ENCODE assay signal across 30 cellular contexts in the genomic region with DNA sequence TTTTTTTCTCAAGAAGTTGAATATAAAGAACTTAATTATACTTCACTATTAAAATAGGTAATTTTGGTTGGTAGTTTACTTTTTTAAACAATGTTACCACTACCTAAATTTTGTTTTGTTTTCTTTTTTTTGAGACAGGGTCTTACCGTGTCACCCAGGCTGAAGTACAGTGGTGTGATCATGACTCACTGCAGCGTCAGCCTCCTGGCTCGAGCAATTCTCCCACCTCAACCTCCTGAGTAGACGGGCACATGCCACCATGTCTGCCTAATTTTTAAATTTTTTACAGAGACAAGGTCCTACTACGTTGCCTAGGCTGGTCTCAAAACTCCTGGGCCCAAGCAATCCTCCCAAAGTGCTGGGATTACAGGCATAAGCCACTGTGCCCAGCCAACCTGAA. TPM values are rescaled to one million over a fixed set of nuclear protein-coding genes. Genes with fewer than 3 reads are reported as not detected.
A peak's percentile ranks its signal among the peaks of the same experiment; 100 is the strongest.
DNase-seq lines count a peak whose midpoint lies in the region; ATAC-seq and TF ChIP-seq lines count a peak whose summit lies in the region.
"Had no signal": no experiment of that assay in that cellular context is flagged by ENCODE, and none has a peak within 500 bp of the region (broad histone marks: within the 10 kb centered on the region; RNA-seq: fewer than 3 reads in every experiment).

No MANE protein-coding gene starts in this region.

- TF ChIP-seq CTCF in astrocyte of the spinal cord (IDR thresholded peaks at IDR 0.05; ENCODE audit: low read depth, low read length) (no peak), foreskin keratinocyte (conservative IDR thresholded peaks at IDR 0.05) (no peak), mesothelial cell of epicardium (IDR thresholded peaks at IDR 0.05; ENCODE audit: unreplicated experiment) (no peak)

- no peaks in the 10 kb centered on the region for H3K27me3 Mint-ChIP-seq in activated T-cell treated with anti-CD3 and anti-CD28 coated beads, Interleukin-2, amount 50 U/mL, for 24 hours
- no peaks in the 10 kb centered on the region for H3K27me3 Mint-ChIP-seq in activated T-cell treated with anti-CD3 and anti-CD28 coated beads, Interleukin-2, amount 50 U/mL, for 72 hours (ENCODE audit: low read depth)
- no peaks in the 10 kb centered on the region for H3K27me3 Mint-ChIP-seq in mesothelial cell of epicardium (ENCODE audit: low read depth)
- H3K27me3 Mint-ChIP-seq: CD4-positive, alpha-beta T cell; dendritic cell treated with granulocyte-macrophage colony-stimulating factor and Interleukin-4, amounts not matched to agents 40 ng/mL and 50 ng/mL, for 4 days; progenitor cell of endocrine pancreas had no signal

- H3K27ac ChIP-seq in foreskin keratinocyte: peak overlapping the region; percentile 36
- H3K27ac ChIP-seq: neutrophil, RWPE1, uterus, VCaP had no signal

- in situ Hi-C loops in astrocyte of the spinal cord (cut with HindIII; ENCODE audit: low sequenced_read_pairs): no loop called here

- DNase-seq in activated T-cell treated with anti-CD3 and anti-CD28 coated beads, Interleukin-2, amount 50 U/mL, for 24 hours: no peak
- DNase-seq in activated T-cell treated with anti-CD3 and anti-CD28 coated beads, Interleukin-2, amount 50 U/mL, for 72 hours: no peak
- peak; percentile 59 for DNase-seq in astrocyte of the spinal cord (ENCODE audit: low read depth, low spot score)
- no peak for DNase-seq in foreskin keratinocyte
- DNase-seq in mesothelial cell of epicardium (ENCODE audit: low spot score in 2 of 2, unreplicated experiment in 2 of 2): no peak
- no peak for DNase-seq in cerebellar nuclear complex (lab: John Stamatoyannopoulos, UW)
- no peak for DNase-seq in SKM-1 treated with dmso at 0.1 percent for 144 hours (lab: John Stamatoyannopoulos, UW; ENCODE audit: unreplicated experiment)
- DNase-seq: 8988T; activated CD4-positive, alpha-beta T cell treated with anti-CD3 and anti-CD28 coated beads for 48 hours; activated CD8-positive, alpha-beta memory T cell treated with anti-CD3 and anti-CD28 coated beads for 24 hours; activated gamma-delta T cell treated with Interleukin-2 at 50 U/mL for 16 hours; CD4-positive, alpha-beta T cell; hypothalamus; immature natural killer cell; IMR-90; NCI-H1105; NCI-H2029; NCI-H2227 treated with DMSO at 0.1 percent for 48 hours; NCI-H69; stimulated activated CD4-positive, alpha-beta T cell treated with anti-CD3 and anti-CD28 coated beads, Interleukin-15, amount 100 ng/mL, for 24 hours; stimulated activated naive CD4-positive, alpha-beta T cell; uterus had no signal

- H3K4me1 ChIP-seq in foreskin keratinocyte: peaks cover 18% of the 10 kb centered on the region
- H3K4me1 ChIP-seq: uterus had no signal

- H3K27ac Mint-ChIP-seq in activated T-cell treated with anti-CD3 and anti-CD28 coated beads, Interleukin-2, amount 50 U/mL, for 24 hours: peak overlapping the region; percentile 29
- no peak overlapping the region for H3K27ac Mint-ChIP-seq in activated T-cell treated with anti-CD3 and anti-CD28 coated beads, Interleukin-2, amount 50 U/mL, for 72 hours
- H3K27ac Mint-ChIP-seq in mesothelial cell of epicardium: no peak overlapping the region
- H3K27ac Mint-ChIP-seq: CD4-positive, alpha-beta T cell; dendritic cell treated with granulocyte-macrophage colony-stimulating factor and Interleukin-4, amounts not matched to agents 40 ng/mL and 50 ng/mL, for 4 days; progenitor cell of endocrine pancreas; T-helper 2 cell treated with Interferon-gamma antibody and Interleukin-4, amounts not matched to agents 5 μg/mL and 100 μg/mL, for 36 hours had no signal

- no peak for ATAC-seq in activated T-cell treated with anti-CD3 and anti-CD28 coated beads, Interleukin-2, amount 50 U/mL, for 72 hours (replicated peaks in 1 of 2)
- ATAC-seq in foreskin keratinocyte (no peak), HG02973 (IDR thresholded peaks at IDR 0.05; ENCODE audit: unreplicated experiment) (no peak)
- ATAC-seq: left lobe of liver had no signal

- H3K27me3 ChIP-seq in foreskin keratinocyte: no peaks in the 10 kb centered on the region
- H3K27me3 ChIP-seq: neutrophil, uterus had no signal

- H3K4me3 Mint-ChIP-seq in activated T-cell treated with anti-CD3 and anti-CD28 coated beads, Interleukin-2, amount 50 U/mL, for 24 hours: no peak overlapping the region
- H3K4me3 Mint-ChIP-seq in activated T-cell treated with anti-CD3 and anti-CD28 coated beads, Interleukin-2, amount 50 U/mL, for 72 hours: no peak overlapping the region
- no peak overlapping the region for H3K4me3 Mint-ChIP-seq in mesothelial cell of epicardium
- H3K4me3 Mint-ChIP-seq: CD4-positive, alpha-beta T cell; dendritic cell treated with granulocyte-macrophage colony-stimulating factor and Interleukin-4, amounts not matched to agents 40 ng/mL and 50 ng/mL, for 4 days; immature natural killer cell; T-helper 2 cell treated with Interferon-gamma antibody and Interleukin-4, amounts not matched to agents 5 μg/mL and 100 μg/mL, for 36 hours had no signal

- peaks cover 21% of the 10 kb centered on the region for H3K4me1 Mint-ChIP-seq in activated T-cell treated with anti-CD3 and anti-CD28 coated beads, Interleukin-2, amount 50 U/mL, for 24 hours (ENCODE audit: low read depth)
- peaks cover 16% of the 10 kb centered on the region for H3K4me1 Mint-ChIP-seq in activated T-cell treated with anti-CD3 and anti-CD28 coated beads, Interleukin-2, amount 50 U/mL, for 72 hours (ENCODE audit: low read depth)
- peaks cover 11% of the 10 kb centered on the region for H3K4me1 Mint-ChIP-seq in mesothelial cell of epicardium

- H3K9me3 Mint-ChIP-seq in activated T-cell treated with anti-CD3 and anti-CD28 coated beads, Interleukin-2, amount 50 U/mL, for 24 hours: no peaks in the 10 kb centered on the region
- no peaks in the 10 kb centered on the region for H3K9me3 Mint-ChIP-seq in activated T-cell treated with anti-CD3 and anti-CD28 coated beads, Interleukin-2, amount 50 U/mL, for 72 hours
- H3K9me3 Mint-ChIP-seq in mesothelial cell of epicardium: no peaks in the 10 kb centered on the region
- H3K9me3 Mint-ChIP-seq: CD4-positive, alpha-beta T cell; dendritic cell treated with granulocyte-macrophage colony-stimulating factor and Interleukin-4, amounts not matched to agents 40 ng/mL and 50 ng/mL, for 4 days; immature natural killer cell; T-helper 2 cell treated with Interferon-gamma antibody and Interleukin-4, amounts not matched to agents 5 μg/mL and 100 μg/mL, for 36 hours had no signal

- H3K4me3 ChIP-seq in astrocyte of the spinal cord (ENCODE audit: low read depth, low read length): no peak overlapping the region
- H3K4me3 ChIP-seq: uterus had no signal

- H3K36me3 Mint-ChIP-seq in activated T-cell treated with anti-CD3 and anti-CD28 coated beads, Interleukin-2, amount 50 U/mL, for 24 hours (ENCODE audit: low read depth): peaks cover 88% of the 10 kb centered on the region
- H3K36me3 Mint-ChIP-seq in activated T-cell treated with anti-CD3 and anti-CD28 coated beads, Interleukin-2, amount 50 U/mL, for 72 hours (ENCODE audit: insufficient read depth in 2 of 2): peaks cover 0 to 16% of the 10 kb centered on the region in 2 donors
- peaks cover 25% of the 10 kb centered on the region for H3K36me3 Mint-ChIP-seq in mesothelial cell of epicardium

RNA-seq across cellular contexts. Expression of a gene that starts 17.6 kb away (rescaled TPM):
- 100 to 1,000 TPM; 154 to 160 TPM for total RNA-seq in activated T-cell treated with anti-CD3 and anti-CD28 coated beads, Interleukin-2, amount 50 U/mL, for 72 hours
- 81.9 and 85.4 TPM in 2 replicates for total RNA-seq in foreskin keratinocyte
- 211 and 216 TPM in 2 replicates for polyA plus RNA-seq in foreskin keratinocyte
- total RNA-seq in mesothelial cell of epicardium: 101 to 119 TPM (median 106 TPM) in 3 replicates

RNA-seq across cellular contexts. Expression of a gene that starts 17.8 kb away (rescaled TPM):
- total RNA-seq in activated T-cell treated with anti-CD3 and anti-CD28 coated beads, Interleukin-2, amount 50 U/mL, for 72 hours: 10 to 100 TPM; 15.4 to 22.6 TPM
- total RNA-seq in foreskin keratinocyte (12.3 and 16.3 TPM in 2 replicates), mesothelial cell of epicardium (11.9 to 12.8 TPM (median 12.3 TPM) in 3 replicates)
- 3.3 and 6.3 TPM in 2 replicates for polyA plus RNA-seq in foreskin keratinocyte

RNA-seq across cellular contexts. Expression of a gene that starts 22.1 kb away (rescaled TPM):
- 10 to 100 TPM; 15.7 to 16.9 TPM for total RNA-seq in activated T-cell treated with anti-CD3 and anti-CD28 coated beads, Interleukin-2, amount 50 U/mL, for 72 hours
- total RNA-seq in foreskin keratinocyte: 6.9 and 7.4 TPM in 2 replicates
- 1.8 and 2.9 TPM in 2 replicates for polyA plus RNA-seq in foreskin keratinocyte
- 12.0 to 13.6 TPM (median 12.9 TPM) in 3 replicates for total RNA-seq in mesothelial cell of epicardium
